In genomic region chr1:227388771-227389170, GRCh38 we compare ENCODE assay signal across 19 cellular contexts.
DNase-seq lines count a peak whose midpoint lies in the region; ATAC-seq, FAIRE-seq and TF ChIP-seq lines count a peak whose summit lies in the region.
"Had no signal": no experiment of that assay in that cellular context is flagged by ENCODE, and none has a peak within 500 bp of the region (broad histone marks: within the 10 kb centered on the region; RNA-seq: fewer than 3 reads in every experiment).

No MANE protein-coding gene starts in this region.

- H3K27ac ChIP-seq in breast epithelium = no peak overlapping the region
- H3K27ac ChIP-seq in keratinocyte (ENCODE audit: control insufficient read depth, insufficient read depth, low read length) = no peak overlapping the region
- peak overlapping the region in 1 of 5 donors; percentile 43 for H3K27ac ChIP-seq in stomach
- H3K27ac ChIP-seq: 22Rv1; BLaER1 treated with 17β-estradiol and CSF1 and Interleukin-3, amounts not matched to agents 10 nM and 100 nM had no signal

- POLR2A ChIA-PET in MCF 10A (lab: Yijun Ruan, JAX) = interaction anchor here (0.5 to 1.8 kb wide), 9 partner anchors 10 to 680 kb away, joined by 3 to 8 read pairs (median 4); partner anchors contain the start of gene CDC42BPA

- FAIRE-seq in keratinocyte (lab: Jason Lieb, UNC) = no peak

- H3K4me3 ChIP-seq in breast epithelium (no peak overlapping the region), keratinocyte (ENCODE audit: control insufficient read depth in 2 of 3, extremely low read depth in 1 of 3, insufficient read depth in 2 of 3, low read depth in 1 of 3, low read length in 3 of 3) (no peak overlapping the region), stomach (no peak overlapping the region)
- H3K4me3 ChIP-seq: BLaER1 treated with 17β-estradiol and CSF1 and Interleukin-3, amounts not matched to agents 10 nM and 100 nM had no signal

- H3K27me3 ChIP-seq in breast epithelium (no peaks in the 10 kb centered on the region), keratinocyte (ENCODE audit: control insufficient read depth, extremely low read depth, insufficient read depth, low read length) (no peaks in the 10 kb centered on the region), stomach (no peaks in the 10 kb centered on the region)
- H3K27me3 ChIP-seq: BLaER1 treated with 17β-estradiol and CSF1 and Interleukin-3, amounts not matched to agents 10 nM and 100 nM had no signal

- no peak for ATAC-seq in GM19324 (IDR thresholded peaks at IDR 0.05; ENCODE audit: low FRiP score, unreplicated experiment)
- ATAC-seq in GM21717 (IDR thresholded peaks at IDR 0.05; ENCODE audit: unreplicated experiment) = no peak

- H3K4me3 Mint-ChIP-seq in MCF 10A (ENCODE audit: unreplicated experiment) = no peak overlapping the region

- no peak overlapping the region for H2AFZ ChIP-seq in keratinocyte (ENCODE audit: control insufficient read depth, low read length)

- peak overlapping the region; percentile 19 for H3K4me2 ChIP-seq in keratinocyte (ENCODE audit: control insufficient read depth, extremely low read depth, insufficient read depth, low read depth, low read length)
- H3K4me2 ChIP-seq: BLaER1 treated with 17β-estradiol and CSF1 and Interleukin-3, amounts not matched to agents 10 nM and 100 nM had no signal

- no peak overlapping the region for H3K27ac Mint-ChIP-seq in MCF 10A (ENCODE audit: low read depth, unreplicated experiment)

- TF ChIP-seq POLR2A in breast epithelium (IDR thresholded peaks at IDR 0.05) = no peak
- no peak for TF ChIP-seq POLR2A in stomach (IDR thresholded peaks at IDR 0.05)

- no peaks in the 10 kb centered on the region for H3K36me3 Mint-ChIP-seq in MCF 10A (ENCODE audit: insufficient read depth, unreplicated experiment)

- H4K20me1 ChIP-seq in keratinocyte (ENCODE audit: control insufficient read depth, extremely low read depth, insufficient read depth, low read length) = no peaks in the 10 kb centered on the region
- H4K20me1 ChIP-seq: BLaER1 treated with 17β-estradiol and CSF1 and Interleukin-3, amounts not matched to agents 10 nM and 100 nM had no signal

- H3K9me3 ChIP-seq in breast epithelium (no peaks in the 10 kb centered on the region), keratinocyte (ENCODE audit: control insufficient read depth, low read depth, low read length) (no peaks in the 10 kb centered on the region), stomach (no peaks in the 10 kb centered on the region)

- no peak overlapping the region for H3K9ac ChIP-seq in keratinocyte (ENCODE audit: control insufficient read depth, extremely low read depth, insufficient read depth, low read length)
- H3K9ac ChIP-seq: BLaER1 treated with 17β-estradiol and CSF1 and Interleukin-3, amounts not matched to agents 10 nM and 100 nM had no signal

- no peaks in the 10 kb centered on the region for H3K36me3 ChIP-seq in breast epithelium
- no peaks in the 10 kb centered on the region for H3K36me3 ChIP-seq in keratinocyte (ENCODE audit: control insufficient read depth in 2 of 2, extremely low read depth in 1 of 2, insufficient read depth in 2 of 2, low read length in 2 of 2)
- no peaks in the 10 kb centered on the region for H3K36me3 ChIP-seq in stomach
- H3K36me3 ChIP-seq: BLaER1 treated with 17β-estradiol and CSF1 and Interleukin-3, amounts not matched to agents 10 nM and 100 nM had no signal

- no peaks in the 10 kb centered on the region for H3K27me3 Mint-ChIP-seq in MCF 10A (ENCODE audit: insufficient read depth, unreplicated experiment)

- H3K4me1 ChIP-seq in breast epithelium = no peaks in the 10 kb centered on the region
- H3K4me1 ChIP-seq in keratinocyte (ENCODE audit: control insufficient read depth, extremely low read depth, insufficient read depth, low read length) = peaks cover 6% of the 10 kb centered on the region
- H3K4me1 ChIP-seq in stomach = peaks cover 0 to 20% (median 4%) of the 10 kb centered on the region in 4 donors
- H3K4me1 ChIP-seq: BLaER1 treated with 17β-estradiol and CSF1 and Interleukin-3, amounts not matched to agents 10 nM and 100 nM had no signal

- CTCF ChIA-PET in MCF 10A (lab: Yijun Ruan, JAX) = interaction anchor here (0.6 to 0.8 kb wide), 4 partner anchors 38 to 414 kb away, joined by 3 read pairs; no protein-coding TSS in a partner anchor

- no peak for TF ChIP-seq CTCF in MCF 10A (IDR thresholded peaks at IDR 0.05; ENCODE audit: unreplicated experiment)
- TF ChIP-seq CTCF in breast epithelium (IDR thresholded peaks at IDR 0.05) = no peak
- TF ChIP-seq CTCF in keratinocyte (optimal IDR thresholded peaks at IDR 0.05 in 1 of 3, IDR thresholded peaks at IDR 0.05 in 1 of 3, conservative IDR thresholded peaks at IDR 0.05 in 1 of 3; ENCODE audit: extremely low read depth in 1 of 3, insufficient read depth in 2 of 3, low read length in 3 of 3) = no peak
- TF ChIP-seq CTCF in stomach (IDR thresholded peaks at IDR 0.05) = no peak

- dilution Hi-C loops in keratinocyte (cut with MboI; ENCODE audit: extremely low pct_ligation_motif_present, low sequenced_read_pairs) = no loop called here

- DNase-seq in MCF 10A (ENCODE audit: unreplicated experiment) (peak; percentile 48), breast epithelium (ENCODE audit: low spot score in 2 of 2) (no peak), SW480 (ENCODE audit: low spot score) (peak; percentile 9), keratinocyte (ENCODE audit: low read depth, low spot score) (no peak), kidney glomerular epithelial cell (lab: John Stamatoyannopoulos, UW) (no peak), stomach (no peak)
- DNase-seq: DMS 273 treated with DMSO at 0.1 percent for 48 hours, KG1, MM.1S, NCI-H1105, NCI-H187 treated with DMSO at 0.1 percent for 48 hours, NCI-H446 treated with DMSO at 0.1 percent for 48 hours, NCI-H748 treated with DMSO at 0.1 percent for 48 hours, RPMI8226, T-helper 1 cell had no signal

- no TSS peak for BruUV-seq in MCF 10A (replicated peaks; lab: Mats Ljungman, UMichigan)

- H3K9me3 Mint-ChIP-seq in MCF 10A (ENCODE audit: unreplicated experiment) = no peaks in the 10 kb centered on the region

- H3K4me1 Mint-ChIP-seq in MCF 10A (ENCODE audit: insufficient read depth, unreplicated experiment) = peaks cover 7% of the 10 kb centered on the region

- intact Hi-C loops in MCF 10A (cut with micrococcal nuclease) = no loop called here
- intact Hi-C loops in breast epithelium (cut with DNase I; ENCODE audit: low total_unique reads) = no loop called here
- intact Hi-C loops in stomach (cut with DNase I; ENCODE audit: low total_unique reads) = no loop called here

- H3K79me2 ChIP-seq in keratinocyte (ENCODE audit: control insufficient read depth, insufficient read depth, low read length) = no peaks in the 10 kb centered on the region

- H3K9me1 ChIP-seq in keratinocyte (ENCODE audit: control insufficient read depth, extremely low read depth, insufficient read depth, low read length) = no peaks in the 10 kb centered on the region

- no peak for TF ChIP-seq EP300 in stomach (IDR thresholded peaks at IDR 0.05)

Comparison
In these comparisons a context has a peak if more than half of its experiments do, and no peak if none do; other contexts are left out.
1. DNase-seq: peak in MCF 10A (single experiment) and SW480 (single experiment); none in breast epithelium (0 of 2), keratinocyte (single experiment), kidney glomerular epithelial cell (single experiment) and stomach (single experiment).